In the genomic region with DNA sequence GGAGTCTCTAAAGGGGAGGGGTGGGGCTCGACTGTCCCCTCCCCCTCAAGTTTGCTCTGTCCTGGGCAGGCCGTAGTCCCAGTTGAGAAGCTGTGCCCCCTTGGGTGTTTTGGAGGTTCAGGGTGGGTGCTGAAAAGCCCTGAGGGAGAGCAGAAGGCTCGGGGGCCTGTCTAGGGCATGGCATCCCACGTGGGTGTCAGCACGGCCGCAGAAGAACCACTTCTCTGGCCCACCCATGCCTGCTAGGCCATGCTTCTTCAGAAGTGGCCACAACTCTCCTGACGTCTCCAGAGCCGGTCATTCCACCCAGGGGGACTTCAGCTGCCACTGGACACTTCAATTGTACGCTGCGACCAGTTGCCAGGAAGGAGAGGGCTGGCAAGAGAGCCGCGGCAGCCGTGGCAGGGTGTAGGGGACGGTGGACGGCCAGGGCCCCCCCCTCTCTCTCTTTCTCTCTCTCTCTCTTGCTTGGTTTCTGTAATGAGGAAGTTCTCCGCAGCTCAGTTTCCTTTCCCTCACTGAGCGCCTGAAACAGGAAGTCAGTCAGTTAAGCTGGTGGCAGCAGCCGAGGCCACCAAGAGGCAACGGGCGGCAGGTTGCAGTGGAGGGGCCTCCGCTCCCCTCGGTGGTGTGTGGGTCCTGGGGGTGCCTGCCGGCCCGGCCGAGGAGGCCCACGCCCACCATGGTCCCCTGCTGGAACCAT, we compare ENCODE assay signal across 9 cellular contexts.
A peak's percentile ranks its signal among the peaks of the same experiment; 100 is the strongest.
DNase-seq lines count a peak whose midpoint lies in the region; ATAC-seq lines count a peak whose summit lies in the region.
"Had no signal": no experiment of that assay in that cellular context is flagged by ENCODE, and none has a peak within 500 bp of the region (broad histone marks: within the 10 kb centered on the region; RNA-seq: fewer than 3 reads in every experiment).

Gene INPP5D, plus strand, starts transcription at position 546 of the 703 bp plus-strand sequence. Its CDS starts 137 bp downstream, at position 683.

- no peaks in the 10 kb centered on the region for H3K27me3 ChIP-seq in rectal smooth muscle tissue (ENCODE audit: control insufficient read depth, insufficient read depth, low read length)
- H3K27me3 ChIP-seq: cardiac muscle cell had no signal

- H3K27ac Mint-ChIP-seq in effector memory CD8-positive, alpha-beta T cell, result peak within 1 kb of the TSS; percentile 90 to 95

- H3K27ac ChIP-seq in rectal smooth muscle tissue (ENCODE audit: low read depth, low read length), result peak within 1 kb of the TSS; percentile 50
- H3K27ac ChIP-seq: cardiac muscle cell had no signal

- no peaks in the 10 kb centered on the region for H3K4me1 ChIP-seq in rectal smooth muscle tissue (ENCODE audit: control insufficient read depth, insufficient read depth, low read length)

- DNase-seq in Ammon's horn (ENCODE audit: low spot score), result peak; percentile 69
- DNase-seq in HUDEP-2 (lab: John Stamatoyannopoulos, UW; ENCODE audit: unreplicated experiment in 76 of 76), result peak in 70 of 76 experiments; percentile 5 to 75 (median 48)
- peak; percentile 64 for DNase-seq in activated CD4-positive, alpha-beta T cell treated with anti-CD3 and anti-CD28 coated beads, Interleukin-2, amount 50 U/mL, for 1 hour
- DNase-seq in effector memory CD8-positive, alpha-beta T cell, result peak; percentile 66 to 72 (median 70)
- DNase-seq in DMS79 (lab: John Stamatoyannopoulos, UW), result no peak
- DNase-seq in NCI-H128 (lab: John Stamatoyannopoulos, UW; ENCODE audit: unreplicated experiment), result no peak

- peaks cover 50 to 52% of the 10 kb centered on the region in 2 donors for H3K4me1 Mint-ChIP-seq in effector memory CD8-positive, alpha-beta T cell (ENCODE audit: low read depth in 2 of 2)

- peak within 1 kb of the TSS; percentile 85 to 99 for H3K4me3 Mint-ChIP-seq in effector memory CD8-positive, alpha-beta T cell

- no peaks in the 10 kb centered on the region for H3K27me3 Mint-ChIP-seq in effector memory CD8-positive, alpha-beta T cell

- H3K36me3 ChIP-seq in rectal smooth muscle tissue (ENCODE audit: control insufficient read depth, insufficient read depth, low read length), result no peaks in the 10 kb centered on the region
- H3K36me3 ChIP-seq: cardiac muscle cell had no signal

- peaks cover 42% of the 10 kb centered on the region for H3K36me3 Mint-ChIP-seq in effector memory CD8-positive, alpha-beta T cell (ENCODE audit: insufficient read depth)

- ATAC-seq in GM19438 (IDR thresholded peaks at IDR 0.05; ENCODE audit: low read depth, unreplicated experiment), result peak; percentile 53
- ATAC-seq in effector memory CD8-positive, alpha-beta T cell (replicated peaks), result peak; percentile 77

- peak within 1 kb of the TSS; percentile 59 for H3K4me3 ChIP-seq in rectal smooth muscle tissue (ENCODE audit: low read length)
- H3K4me3 ChIP-seq: cardiac muscle cell had no signal

- no peaks in the 10 kb centered on the region for H3K9me3 Mint-ChIP-seq in effector memory CD8-positive, alpha-beta T cell

- peak within 1 kb of the TSS; percentile 78 for H3K9ac ChIP-seq in rectal smooth muscle tissue (ENCODE audit: low read length)

Comparison
In these comparisons a context has a peak if more than half of its experiments do, and no peak if none do; other contexts are left out.
1. DNase-seq: peak in Ammon's horn (single experiment), HUDEP-2 (70 of 76), activated CD4-positive, alpha-beta T cell treated with anti-CD3 and anti-CD28 coated beads, Interleukin-2, amount 50 U/mL, for 1 hour (single experiment) and effector memory CD8-positive, alpha-beta T cell (3 of 3); none in DMS79 (single experiment) and NCI-H128 (single experiment).